ENCODE assay signal across 1 cellular context in genomic region chr6:113818528-113818927, GRCh38.
TF ChIP-seq lines count a peak whose summit lies in the region.

No MANE protein-coding gene starts in this region.

TF ChIP-seq in SK-N-SH treated with all-trans-retinoic acid at 6 μM for 48 hours, 23 proteins besides CTCF, POLR2A, EP300 and RAD21 (continued from another document):
- TF ChIP-seq CSRNP3 (CRISPR knock-in tag; IDR thresholded peaks at IDR 0.05), result no peak
- no peak for TF ChIP-seq OSR1 (CRISPR knock-in tag; IDR thresholded peaks at IDR 0.05)
- no peak for TF ChIP-seq GLIS3 (CRISPR knock-in tag; IDR thresholded peaks at IDR 0.05)
- no peak for TF ChIP-seq TCF4 (CRISPR knock-in tag; IDR thresholded peaks at IDR 0.05; ENCODE audit: borderline replicate concordance)
- TF ChIP-seq ZC3H10 (CRISPR knock-in tag; IDR thresholded peaks at IDR 0.05), result no peak
- TF ChIP-seq ARNTL (CRISPR knock-in tag; IDR thresholded peaks at IDR 0.05; ENCODE audit: borderline replicate concordance, low read depth), result no peak
- TF ChIP-seq ESRRG (CRISPR knock-in tag; IDR thresholded peaks at IDR 0.05), result no peak
- TF ChIP-seq ISL1 (CRISPR knock-in tag; IDR thresholded peaks at IDR 0.05), result no peak
- no peak for TF ChIP-seq POU6F1 (CRISPR knock-in tag; IDR thresholded peaks at IDR 0.05; ENCODE audit: borderline replicate concordance, low read depth)
- TF ChIP-seq ZNF565 (CRISPR knock-in tag; conservative IDR thresholded peaks at IDR 0.05; ENCODE audit: low read depth), result no peak
